17 cellular contexts compared by ENCODE assay signal in genomic region chr6:22045261-22045912, GRCh38.
"Had no signal": no experiment of that assay in that cellular context is flagged by ENCODE, and none has a peak within 500 bp of the region (broad histone marks: within the 10 kb centered on the region; RNA-seq: fewer than 3 reads in every experiment).

No MANE protein-coding gene starts in this region.

- H3K4me3 ChIP-seq: coronary artery, left ventricle myocardium inferior, right atrium auricular region, transverse colon had no signal

- H3K27ac ChIP-seq: coronary artery, left ventricle myocardium inferior, neutrophil, right atrium auricular region, transverse colon had no signal

- H3K4me1 Mint-ChIP-seq: activated CD4-positive, alpha-beta memory T cell treated with anti-CD3 and anti-CD28 coated beads, Interleukin-2, amount 10 ng/mL, durations not matched to agents 7 days and 5 days had no signal

- H3K27ac Mint-ChIP-seq: activated CD4-positive, alpha-beta memory T cell treated with anti-CD3 and anti-CD28 coated beads, Interleukin-2, amount 10 ng/mL, durations not matched to agents 7 days and 5 days; T-helper 1 cell treated with Interleukin-12 subunit alpha and Interleukin-12 subunit beta and Interleukin-4 antibody, amounts not matched to agents 30 μg/mL and 1 μg/mL, for 36 hours had no signal

- H3K27me3 Mint-ChIP-seq: activated CD4-positive, alpha-beta memory T cell treated with anti-CD3 and anti-CD28 coated beads, Interleukin-2, amount 10 ng/mL, durations not matched to agents 7 days and 5 days had no signal

- H3K36me3 ChIP-seq: left ventricle myocardium inferior, neutrophil, right atrium auricular region, transverse colon had no signal

- H3K4me3 Mint-ChIP-seq: activated CD4-positive, alpha-beta memory T cell treated with anti-CD3 and anti-CD28 coated beads, Interleukin-2, amount 10 ng/mL, durations not matched to agents 7 days and 5 days; T-helper 1 cell treated with Interleukin-12 subunit alpha and Interleukin-12 subunit beta and Interleukin-4 antibody, amounts not matched to agents 30 μg/mL and 1 μg/mL, for 36 hours had no signal

- DNase-seq: activated CD4-positive, alpha-beta memory T cell treated with anti-CD3 and anti-CD28 coated beads, Interleukin-2, amount 10 ng/mL, durations not matched to agents 7 days and 5 days; activated CD8-positive, alpha-beta memory T cell treated with anti-CD3 and anti-CD28 coated beads, Interleukin-2, amount 50 U/mL, for 48 hours; caudate nucleus; effector CD4-positive, alpha-beta T cell; foreskin melanocyte; head of caudate nucleus; islet precursor cell; left ventricle myocardium inferior; posterior cingulate gyrus; small intestine; transverse colon had no signal

- ATAC-seq: activated CD4-positive, CD25-positive, alpha-beta regulatory T cell treated with anti-CD3 and anti-CD28 coated beads, Interleukin-2, amount 50 U/mL, for 24 hours had no signal

- H3K9me3 ChIP-seq: neutrophil had no signal

- FAIRE-seq: small intestine, TTC549 had no signal

- H3K27me3 ChIP-seq: neutrophil, right atrium auricular region, transverse colon had no signal
